ENCODE assay signal across 21 cellular contexts in the genomic region with DNA sequence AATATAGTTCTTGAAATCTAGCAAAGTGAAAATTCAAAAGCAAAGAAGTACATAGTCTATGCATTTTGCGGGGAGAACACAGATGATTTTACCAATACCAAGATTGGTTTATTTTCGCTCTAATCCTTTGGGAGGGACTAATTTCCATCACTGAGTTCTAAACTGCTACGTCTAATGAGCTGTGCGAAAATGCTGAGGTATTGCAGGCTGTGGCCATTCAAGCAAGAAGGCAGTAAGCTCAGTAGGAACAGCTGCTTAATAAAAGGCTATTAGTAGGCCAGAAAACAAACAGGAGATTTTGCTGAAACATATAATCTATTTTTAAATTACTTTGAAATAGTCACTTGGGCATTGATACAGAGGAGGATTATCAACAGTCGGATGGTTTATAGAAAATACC.
DNase-seq lines count a peak whose midpoint lies in the region; ATAC-seq, FAIRE-seq and TF ChIP-seq lines count a peak whose summit lies in the region.
"Had no signal": no experiment of that assay in that cellular context is flagged by ENCODE, and none has a peak within 500 bp of the region (broad histone marks: within the 10 kb centered on the region; RNA-seq: fewer than 3 reads in every experiment).

No MANE protein-coding gene starts in this region.

- H3K36me3 Mint-ChIP-seq in nephron (ENCODE audit: low read depth) (peaks cover 5% of the 10 kb centered on the region), immature natural killer cell (peaks cover 0 to 4% (median 0%) of the 10 kb centered on the region in 3 donors)
- H3K36me3 Mint-ChIP-seq: CD14-positive monocyte had no signal

- H3K36me3 ChIP-seq in WERI-Rb-1: no peaks in the 10 kb centered on the region
- H3K36me3 ChIP-seq: SJSA1 had no signal

- H3K27ac Mint-ChIP-seq in nephron (peak overlapping the region in 2 of 3 experiments; percentile 34 to 66), immature natural killer cell (no peak overlapping the region)
- H3K27ac Mint-ChIP-seq: B cell, CD14-positive monocyte had no signal

- H3K9me3 Mint-ChIP-seq in nephron (peaks cover 10% of the 10 kb centered on the region), immature natural killer cell (peaks cover 5 to 22% (median 7%) of the 10 kb centered on the region in 6 donors)

- no peaks in the 10 kb centered on the region for H3K27me3 ChIP-seq in WERI-Rb-1 (ENCODE audit: insufficient read depth, low read depth, severe bottlenecking)
- H3K27me3 ChIP-seq: SJSA1 had no signal

- no peaks in the 10 kb centered on the region for H3K27me3 Mint-ChIP-seq in nephron (ENCODE audit: low read depth)
- H3K27me3 Mint-ChIP-seq in immature natural killer cell (ENCODE audit: low read depth in 3 of 3): no peaks in the 10 kb centered on the region
- H3K27me3 Mint-ChIP-seq: B cell had no signal

- H3K9me3 ChIP-seq in WERI-Rb-1 (ENCODE audit: severe bottlenecking): no peaks in the 10 kb centered on the region
- H3K9me3 ChIP-seq: A549, SJSA1 had no signal

- H3K4me1 Mint-ChIP-seq in nephron (peaks cover 6% of the 10 kb centered on the region), immature natural killer cell (no peaks in the 10 kb centered on the region)
- H3K4me1 Mint-ChIP-seq: B cell, CD14-positive monocyte had no signal

- H3K4me3 Mint-ChIP-seq in nephron: no peak overlapping the region
- H3K4me3 Mint-ChIP-seq in immature natural killer cell: no peak overlapping the region
- H3K4me3 Mint-ChIP-seq: B cell, CD14-positive monocyte had no signal

- peak; percentile 78 for FAIRE-seq in D721Med (lab: Jason Lieb, UNC)
- FAIRE-seq: A549, GM12878, HTR-8/SVneo, RCC 7860 had no signal

- DNase-seq in D721Med (ENCODE audit: insufficient read length, low spot score) (peak; percentile 18), NCI-H1417 (lab: John Stamatoyannopoulos, UW) (peak in 2 of 3 experiments; percentile 28 to 66), WERI-Rb-1 (peak; percentile 23), immature natural killer cell (no peak), foreskin fibroblast (no peak)
- no peak for DNase-seq in activated CD4-positive, alpha-beta T cell treated with anti-CD3 and anti-CD28 coated beads, Interleukin-2, amount 50 U/mL, for 1 hour
- DNase-seq: GOT3, KG1, NCI-H1092, NCI-H748 treated with DMSO at 0.1 percent for 48 hours, OCI-M1 had no signal

- no peak for ATAC-seq in GM19351 (IDR thresholded peaks at IDR 0.05; ENCODE audit: unreplicated experiment)
- ATAC-seq: A549, GM12878, HCT116 had no signal

- H3K27ac ChIP-seq in WERI-Rb-1: no peak overlapping the region
- H3K27ac ChIP-seq: A549, SJSA1 had no signal

- TF ChIP-seq CTCF in D721Med (IDR thresholded peaks at IDR 0.05; ENCODE audit: insufficient read depth, missing control alignments) (no peak), WERI-Rb-1 (IDR thresholded peaks at IDR 0.05; ENCODE audit: low read depth, low read length) (no peak), nephron (IDR thresholded peaks at IDR 0.05; ENCODE audit: unreplicated experiment in 3 of 3) (no peak), foreskin fibroblast (IDR thresholded peaks at IDR 0.05; ENCODE audit: low read depth, low read length) (no peak)

- H3K4me3 ChIP-seq in WERI-Rb-1 (ENCODE audit: low read depth, low read length): peak overlapping the region; percentile 3; the same call in 1 of the 2 replicates
- no peak overlapping the region for H3K4me3 ChIP-seq in foreskin fibroblast (ENCODE audit: low read depth in 1 of 2, low read length in 2 of 2)
- H3K4me3 ChIP-seq: A549, GM12878, SJSA1 had no signal

Comparison
In these comparisons a context has a peak if more than half of its experiments do, and no peak if none do; other contexts are left out.
1. DNase-seq: peak in D721Med (single experiment), NCI-H1417 (2 of 3) and WERI-Rb-1 (single experiment); none in immature natural killer cell (0 of 3), activated CD4-positive, alpha-beta T cell treated with anti-CD3 and anti-CD28 coated beads, Interleukin-2, amount 50 U/mL, for 1 hour (single experiment) and foreskin fibroblast (0 of 2).
2. H3K27ac Mint-ChIP-seq: peak in nephron (2 of 3); none in immature natural killer cell (0 of 6).